ENCODE assay signal across 1 cellular context in the genomic region with DNA sequence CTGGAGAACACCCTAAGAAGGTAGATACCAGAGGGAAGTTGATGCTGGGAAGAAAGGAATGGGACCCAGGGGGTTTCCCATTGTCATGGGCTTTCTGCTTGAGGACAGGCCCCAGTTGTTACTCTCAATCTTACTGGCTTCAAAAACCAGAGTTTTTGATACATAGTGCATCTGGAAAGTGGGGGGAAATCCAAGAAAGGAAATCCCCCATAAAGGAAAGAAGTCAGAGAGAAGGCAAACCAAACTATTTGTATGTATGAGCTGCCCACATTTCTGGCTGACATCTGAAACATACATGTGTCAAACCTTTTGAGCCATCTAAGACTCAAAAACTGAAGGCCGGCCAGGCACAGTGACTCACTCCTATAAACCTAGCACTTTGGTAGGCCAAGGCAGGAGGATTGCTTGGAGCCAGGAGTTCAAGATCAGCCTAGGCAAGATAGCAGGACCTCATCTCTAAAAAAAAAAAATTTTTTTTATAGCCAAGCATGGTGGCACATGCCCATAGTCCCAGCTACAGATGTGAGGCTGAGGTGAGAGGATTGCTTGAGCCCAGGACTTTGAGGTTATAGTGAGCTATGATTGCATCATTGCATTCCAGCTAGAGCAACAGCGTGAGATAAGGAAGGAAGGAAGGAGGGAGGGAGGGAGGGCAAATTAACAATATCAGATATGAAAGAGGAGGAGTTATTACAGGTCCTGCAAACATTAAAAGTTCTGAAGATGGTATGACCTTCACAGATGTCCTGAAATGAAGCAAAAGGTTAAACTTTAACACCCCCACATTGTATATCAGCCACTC.
TF ChIP-seq lines count a peak whose summit lies in the region.

No MANE protein-coding gene starts in this region.

TF ChIP-seq in K562, 482 proteins besides CTCF, POLR2A, EP300 and RAD21 (continued from another document and continues in another):
- TF ChIP-seq, protein P1, sequence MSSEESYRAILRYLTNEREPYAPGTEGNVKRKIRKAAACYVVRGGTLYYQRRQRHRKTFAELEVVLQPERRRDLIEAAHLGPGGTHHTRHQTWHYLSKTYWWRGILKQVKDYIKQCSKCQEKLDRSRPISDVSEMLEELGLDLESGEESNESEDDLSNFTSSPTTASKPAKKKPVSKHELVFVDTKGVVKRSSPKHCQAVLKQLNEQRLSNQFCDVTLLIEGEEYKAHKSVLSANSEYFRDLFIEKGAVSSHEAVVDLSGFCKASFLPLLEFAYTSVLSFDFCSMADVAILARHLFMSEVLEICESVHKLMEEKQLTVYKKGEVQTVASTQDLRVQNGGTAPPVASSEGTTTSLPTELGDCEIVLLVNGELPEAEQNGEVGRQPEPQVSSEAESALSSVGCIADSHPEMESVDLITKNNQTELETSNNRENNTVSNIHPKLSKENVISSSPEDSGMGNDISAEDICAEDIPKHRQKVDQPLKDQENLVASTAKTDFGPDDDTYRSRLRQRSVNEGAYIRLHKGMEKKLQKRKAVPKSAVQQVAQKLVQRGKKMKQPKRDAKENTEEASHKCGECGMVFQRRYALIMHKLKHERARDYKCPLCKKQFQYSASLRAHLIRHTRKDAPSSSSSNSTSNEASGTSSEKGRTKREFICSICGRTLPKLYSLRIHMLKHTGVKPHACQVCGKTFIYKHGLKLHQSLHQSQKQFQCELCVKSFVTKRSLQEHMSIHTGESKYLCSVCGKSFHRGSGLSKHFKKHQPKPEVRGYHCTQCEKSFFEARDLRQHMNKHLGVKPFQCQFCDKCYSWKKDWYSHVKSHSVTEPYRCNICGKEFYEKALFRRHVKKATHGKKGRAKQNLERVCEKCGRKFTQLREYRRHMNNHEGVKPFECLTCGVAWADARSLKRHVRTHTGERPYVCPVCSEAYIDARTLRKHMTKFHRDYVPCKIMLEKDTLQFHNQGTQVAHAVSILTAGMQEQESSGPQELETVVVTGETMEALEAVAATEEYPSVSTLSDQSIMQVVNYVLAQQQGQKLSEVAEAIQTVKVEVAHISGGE (CRISPR knock-in tag; IDR thresholded peaks at IDR 0.05): 0 out of 6 replicates have a peak, but pooled peaks of 1 of the 3 experiments have one; percentile 25
- TF ChIP-seq C11orf30 (IDR thresholded peaks at IDR 0.05; ENCODE audit: low read depth) (no peak), SMAD4 (CRISPR knock-in tag; conservative IDR thresholded peaks at IDR 0.05) (peak; percentile 91), TCF7L2 (IDR thresholded peaks at IDR 0.05; ENCODE audit: low read depth, low read length) (no peak), SLC30A9 (CRISPR knock-in tag; IDR thresholded peaks at IDR 0.05) (no peak), ZNF584 (CRISPR knock-in tag; IDR thresholded peaks at IDR 0.05; ENCODE audit: low read depth) (0 out of 2 replicates have a peak, but pooled peaks have one; percentile 82), ZNF589 (CRISPR knock-in tag; IDR thresholded peaks at IDR 0.05; ENCODE audit: low read depth) (peak; percentile 63; the same call in 1 of the 2 replicates), SIRT6 (IDR thresholded peaks at IDR 0.05; ENCODE audit: low read depth, low read length) (no peak), MECOM (CRISPR knock-in tag; IDR thresholded peaks at IDR 0.05) (peak; percentile 52; the same call in 1 of the 2 replicates), CAMTA2 (CRISPR knock-in tag; conservative IDR thresholded peaks at IDR 0.05) (no peak), OTX1 (CRISPR knock-in tag; IDR thresholded peaks at IDR 0.05) (no peak), PCBP1 (IDR thresholded peaks at IDR 0.05; ENCODE audit: low read depth, low read length, poor library complexity, severe bottlenecking) (no peak), GATAD2B (IDR thresholded peaks at IDR 0.05; ENCODE audit: borderline replicate concordance) (no peak), SNIP1 (IDR thresholded peaks at IDR 0.05; ENCODE audit: low read depth) (no peak), POLR2AphosphoS2 (IDR thresholded peaks at IDR 0.05; ENCODE audit: low read length) (no peak), POLR3G (IDR thresholded peaks at IDR 0.05; ENCODE audit: extremely low read depth, insufficient read length, insufficient replicate concordance) (no peak), MAFF (IDR thresholded peaks at IDR 0.05; ENCODE audit: low read length) (no peak), GABPB2 (CRISPR knock-in tag; conservative IDR thresholded peaks at IDR 0.05) (no peak), RBFOX2 (IDR thresholded peaks at IDR 0.05; ENCODE audit: low read depth, low read length) (peak; percentile 49), NFRKB (IDR thresholded peaks at IDR 0.05; ENCODE audit: low read depth) (peak; percentile 52), U2AF2 (optimal IDR thresholded peaks at IDR 0.05; ENCODE audit: low read depth, low read length) (no peak), FOXJ2 (tag; IDR thresholded peaks at IDR 0.05) (peak; percentile 74; the same call in 1 of the 2 replicates), RFX5 (IDR thresholded peaks at IDR 0.05; ENCODE audit: low read depth, low read length) (0 out of 2 replicates have a peak, but pooled peaks have one; percentile 8), MED1 (CRISPR knock-in tag; IDR thresholded peaks at IDR 0.05; ENCODE audit: borderline replicate concordance) (no peak), MCM7 (IDR thresholded peaks at IDR 0.05) (no peak), CBFA2T2 (conservative IDR thresholded peaks at IDR 0.05) (no peak), KLF13 (tag; IDR thresholded peaks at IDR 0.05; ENCODE audit: borderline replicate concordance, low read depth) (no peak)
- TF ChIP-seq, protein P2, sequence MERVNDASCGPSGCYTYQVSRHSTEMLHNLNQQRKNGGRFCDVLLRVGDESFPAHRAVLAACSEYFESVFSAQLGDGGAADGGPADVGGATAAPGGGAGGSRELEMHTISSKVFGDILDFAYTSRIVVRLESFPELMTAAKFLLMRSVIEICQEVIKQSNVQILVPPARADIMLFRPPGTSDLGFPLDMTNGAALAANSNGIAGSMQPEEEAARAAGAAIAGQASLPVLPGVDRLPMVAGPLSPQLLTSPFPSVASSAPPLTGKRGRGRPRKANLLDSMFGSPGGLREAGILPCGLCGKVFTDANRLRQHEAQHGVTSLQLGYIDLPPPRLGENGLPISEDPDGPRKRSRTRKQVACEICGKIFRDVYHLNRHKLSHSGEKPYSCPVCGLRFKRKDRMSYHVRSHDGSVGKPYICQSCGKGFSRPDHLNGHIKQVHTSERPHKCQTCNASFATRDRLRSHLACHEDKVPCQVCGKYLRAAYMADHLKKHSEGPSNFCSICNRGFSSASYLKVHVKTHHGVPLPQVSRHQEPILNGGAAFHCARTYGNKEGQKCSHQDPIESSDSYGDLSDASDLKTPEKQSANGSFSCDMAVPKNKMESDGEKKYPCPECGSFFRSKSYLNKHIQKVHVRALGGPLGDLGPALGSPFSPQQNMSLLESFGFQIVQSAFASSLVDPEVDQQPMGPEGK (CRISPR knock-in tag; IDR thresholded peaks at IDR 0.05; ENCODE audit: borderline replicate concordance): no peak
- TF ChIP-seq, protein P3, sequence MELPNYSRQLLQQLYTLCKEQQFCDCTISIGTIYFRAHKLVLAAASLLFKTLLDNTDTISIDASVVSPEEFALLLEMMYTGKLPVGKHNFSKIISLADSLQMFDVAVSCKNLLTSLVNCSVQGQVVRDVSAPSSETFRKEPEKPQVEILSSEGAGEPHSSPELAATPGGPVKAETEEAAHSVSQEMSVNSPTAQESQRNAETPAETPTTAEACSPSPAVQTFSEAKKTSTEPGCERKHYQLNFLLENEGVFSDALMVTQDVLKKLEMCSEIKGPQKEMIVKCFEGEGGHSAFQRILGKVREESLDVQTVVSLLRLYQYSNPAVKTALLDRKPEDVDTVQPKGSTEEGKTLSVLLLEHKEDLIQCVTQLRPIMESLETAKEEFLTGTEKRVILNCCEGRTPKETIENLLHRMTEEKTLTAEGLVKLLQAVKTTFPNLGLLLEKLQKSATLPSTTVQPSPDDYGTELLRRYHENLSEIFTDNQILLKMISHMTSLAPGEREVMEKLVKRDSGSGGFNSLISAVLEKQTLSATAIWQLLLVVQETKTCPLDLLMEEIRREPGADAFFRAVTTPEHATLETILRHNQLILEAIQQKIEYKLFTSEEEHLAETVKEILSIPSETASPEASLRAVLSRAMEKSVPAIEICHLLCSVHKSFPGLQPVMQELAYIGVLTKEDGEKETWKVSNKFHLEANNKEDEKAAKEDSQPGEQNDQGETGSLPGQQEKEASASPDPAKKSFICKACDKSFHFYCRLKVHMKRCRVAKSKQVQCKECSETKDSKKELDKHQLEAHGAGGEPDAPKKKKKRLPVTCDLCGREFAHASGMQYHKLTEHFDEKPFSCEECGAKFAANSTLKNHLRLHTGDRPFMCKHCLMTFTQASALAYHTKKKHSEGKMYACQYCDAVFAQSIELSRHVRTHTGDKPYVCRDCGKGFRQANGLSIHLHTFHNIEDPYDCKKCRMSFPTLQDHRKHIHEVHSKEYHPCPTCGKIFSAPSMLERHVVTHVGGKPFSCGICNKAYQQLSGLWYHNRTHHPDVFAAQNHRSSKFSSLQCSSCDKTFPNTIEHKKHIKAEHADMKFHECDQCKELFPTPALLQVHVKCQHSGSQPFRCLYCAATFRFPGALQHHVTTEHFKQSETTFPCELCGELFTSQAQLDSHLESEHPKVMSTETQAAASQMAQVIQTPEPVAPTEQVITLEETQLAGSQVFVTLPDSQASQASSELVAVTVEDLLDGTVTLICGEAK (IDR thresholded peaks at IDR 0.05): peak; percentile 21; the same call in 1 of the 2 replicates
- TF ChIP-seq, protein P3 (CRISPR knock-in tag; IDR thresholded peaks at IDR 0.05): no peak
- TF ChIP-seq, protein P4, sequence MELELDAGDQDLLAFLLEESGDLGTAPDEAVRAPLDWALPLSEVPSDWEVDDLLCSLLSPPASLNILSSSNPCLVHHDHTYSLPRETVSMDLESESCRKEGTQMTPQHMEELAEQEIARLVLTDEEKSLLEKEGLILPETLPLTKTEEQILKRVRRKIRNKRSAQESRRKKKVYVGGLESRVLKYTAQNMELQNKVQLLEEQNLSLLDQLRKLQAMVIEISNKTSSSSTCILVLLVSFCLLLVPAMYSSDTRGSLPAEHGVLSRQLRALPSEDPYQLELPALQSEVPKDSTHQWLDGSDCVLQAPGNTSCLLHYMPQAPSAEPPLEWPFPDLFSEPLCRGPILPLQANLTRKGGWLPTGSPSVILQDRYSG (tag; conservative IDR thresholded peaks at IDR 0.05; ENCODE audit: low read depth): no peak
- TF ChIP-seq, protein P5, sequence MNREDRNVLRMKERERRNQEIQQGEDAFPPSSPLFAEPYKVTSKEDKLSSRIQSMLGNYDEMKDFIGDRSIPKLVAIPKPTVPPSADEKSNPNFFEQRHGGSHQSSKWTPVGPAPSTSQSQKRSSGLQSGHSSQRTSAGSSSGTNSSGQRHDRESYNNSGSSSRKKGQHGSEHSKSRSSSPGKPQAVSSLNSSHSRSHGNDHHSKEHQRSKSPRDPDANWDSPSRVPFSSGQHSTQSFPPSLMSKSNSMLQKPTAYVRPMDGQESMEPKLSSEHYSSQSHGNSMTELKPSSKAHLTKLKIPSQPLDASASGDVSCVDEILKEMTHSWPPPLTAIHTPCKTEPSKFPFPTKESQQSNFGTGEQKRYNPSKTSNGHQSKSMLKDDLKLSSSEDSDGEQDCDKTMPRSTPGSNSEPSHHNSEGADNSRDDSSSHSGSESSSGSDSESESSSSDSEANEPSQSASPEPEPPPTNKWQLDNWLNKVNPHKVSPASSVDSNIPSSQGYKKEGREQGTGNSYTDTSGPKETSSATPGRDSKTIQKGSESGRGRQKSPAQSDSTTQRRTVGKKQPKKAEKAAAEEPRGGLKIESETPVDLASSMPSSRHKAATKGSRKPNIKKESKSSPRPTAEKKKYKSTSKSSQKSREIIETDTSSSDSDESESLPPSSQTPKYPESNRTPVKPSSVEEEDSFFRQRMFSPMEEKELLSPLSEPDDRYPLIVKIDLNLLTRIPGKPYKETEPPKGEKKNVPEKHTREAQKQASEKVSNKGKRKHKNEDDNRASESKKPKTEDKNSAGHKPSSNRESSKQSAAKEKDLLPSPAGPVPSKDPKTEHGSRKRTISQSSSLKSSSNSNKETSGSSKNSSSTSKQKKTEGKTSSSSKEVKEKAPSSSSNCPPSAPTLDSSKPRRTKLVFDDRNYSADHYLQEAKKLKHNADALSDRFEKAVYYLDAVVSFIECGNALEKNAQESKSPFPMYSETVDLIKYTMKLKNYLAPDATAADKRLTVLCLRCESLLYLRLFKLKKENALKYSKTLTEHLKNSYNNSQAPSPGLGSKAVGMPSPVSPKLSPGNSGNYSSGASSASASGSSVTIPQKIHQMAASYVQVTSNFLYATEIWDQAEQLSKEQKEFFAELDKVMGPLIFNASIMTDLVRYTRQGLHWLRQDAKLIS (CRISPR knock-in tag; IDR thresholded peaks at IDR 0.05): no peak
- TF ChIP-seq, protein P6, sequence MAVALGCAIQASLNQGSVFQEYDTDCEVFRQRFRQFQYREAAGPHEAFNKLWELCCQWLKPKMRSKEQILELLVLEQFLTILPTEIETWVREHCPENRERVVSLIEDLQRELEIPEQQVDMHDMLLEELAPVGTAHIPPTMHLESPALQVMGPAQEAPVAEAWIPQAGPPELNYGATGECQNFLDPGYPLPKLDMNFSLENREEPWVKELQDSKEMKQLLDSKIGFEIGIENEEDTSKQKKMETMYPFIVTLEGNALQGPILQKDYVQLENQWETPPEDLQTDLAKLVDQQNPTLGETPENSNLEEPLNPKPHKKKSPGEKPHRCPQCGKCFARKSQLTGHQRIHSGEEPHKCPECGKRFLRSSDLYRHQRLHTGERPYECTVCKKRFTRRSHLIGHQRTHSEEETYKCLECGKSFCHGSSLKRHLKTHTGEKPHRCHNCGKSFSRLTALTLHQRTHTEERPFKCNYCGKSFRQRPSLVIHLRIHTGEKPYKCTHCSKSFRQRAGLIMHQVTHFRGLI (CRISPR knock-in tag; IDR thresholded peaks at IDR 0.05): no peak
